ENCODE assay signal across 1 cellular context in the genomic region with DNA sequence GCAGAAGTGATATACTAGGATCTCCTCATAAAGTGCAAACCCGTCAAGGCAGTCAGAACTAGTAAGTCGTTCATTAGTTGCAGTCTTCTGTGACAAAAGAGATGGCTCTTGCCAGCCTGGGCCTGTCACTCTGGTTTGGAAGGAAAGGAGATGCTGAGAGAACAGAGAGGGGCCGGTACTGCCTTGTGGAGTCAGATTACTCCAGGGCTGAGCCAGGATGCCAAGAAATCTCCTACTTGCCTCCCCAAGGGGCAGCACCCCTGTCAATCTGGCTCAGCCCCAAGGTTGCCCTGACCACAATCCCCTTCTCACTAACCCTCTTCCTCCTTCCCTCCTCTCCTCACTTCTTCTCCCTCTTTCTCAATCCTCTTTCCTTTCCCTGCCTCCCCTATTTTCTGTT.
TF ChIP-seq lines count a peak whose summit lies in the region.

No MANE protein-coding gene starts in this region.

TF ChIP-seq in GM23338, 12 proteins besides CTCF, POLR2A, EP300 and RAD21 (continued from another document):
- TF ChIP-seq, protein P1, sequence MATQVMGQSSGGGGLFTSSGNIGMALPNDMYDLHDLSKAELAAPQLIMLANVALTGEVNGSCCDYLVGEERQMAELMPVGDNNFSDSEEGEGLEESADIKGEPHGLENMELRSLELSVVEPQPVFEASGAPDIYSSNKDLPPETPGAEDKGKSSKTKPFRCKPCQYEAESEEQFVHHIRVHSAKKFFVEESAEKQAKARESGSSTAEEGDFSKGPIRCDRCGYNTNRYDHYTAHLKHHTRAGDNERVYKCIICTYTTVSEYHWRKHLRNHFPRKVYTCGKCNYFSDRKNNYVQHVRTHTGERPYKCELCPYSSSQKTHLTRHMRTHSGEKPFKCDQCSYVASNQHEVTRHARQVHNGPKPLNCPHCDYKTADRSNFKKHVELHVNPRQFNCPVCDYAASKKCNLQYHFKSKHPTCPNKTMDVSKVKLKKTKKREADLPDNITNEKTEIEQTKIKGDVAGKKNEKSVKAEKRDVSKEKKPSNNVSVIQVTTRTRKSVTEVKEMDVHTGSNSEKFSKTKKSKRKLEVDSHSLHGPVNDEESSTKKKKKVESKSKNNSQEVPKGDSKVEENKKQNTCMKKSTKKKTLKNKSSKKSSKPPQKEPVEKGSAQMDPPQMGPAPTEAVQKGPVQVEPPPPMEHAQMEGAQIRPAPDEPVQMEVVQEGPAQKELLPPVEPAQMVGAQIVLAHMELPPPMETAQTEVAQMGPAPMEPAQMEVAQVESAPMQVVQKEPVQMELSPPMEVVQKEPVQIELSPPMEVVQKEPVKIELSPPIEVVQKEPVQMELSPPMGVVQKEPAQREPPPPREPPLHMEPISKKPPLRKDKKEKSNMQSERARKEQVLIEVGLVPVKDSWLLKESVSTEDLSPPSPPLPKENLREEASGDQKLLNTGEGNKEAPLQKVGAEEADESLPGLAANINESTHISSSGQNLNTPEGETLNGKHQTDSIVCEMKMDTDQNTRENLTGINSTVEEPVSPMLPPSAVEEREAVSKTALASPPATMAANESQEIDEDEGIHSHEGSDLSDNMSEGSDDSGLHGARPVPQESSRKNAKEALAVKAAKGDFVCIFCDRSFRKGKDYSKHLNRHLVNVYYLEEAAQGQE (IDR thresholded peaks at IDR 0.05; ENCODE audit: unreplicated experiment): no peak
- no peak for TF ChIP-seq ZNF114 (CRISPR knock-in tag; IDR thresholded peaks at IDR 0.05)
- no peak for TF ChIP-seq ETS1 (IDR thresholded peaks at IDR 0.05)
- TF ChIP-seq JUNB (IDR thresholded peaks at IDR 0.05; ENCODE audit: unreplicated experiment): no peak
- TF ChIP-seq CREB1 (CRISPR knock-in tag; IDR thresholded peaks at IDR 0.05; ENCODE audit: low read depth): no peak
- TF ChIP-seq EZH2phosphoT487 (IDR thresholded peaks at IDR 0.05; ENCODE audit: unreplicated experiment): no peak
- TF ChIP-seq NANOG (IDR thresholded peaks at IDR 0.05; ENCODE audit: borderline replicate concordance): no peak
- TF ChIP-seq POLR2AphosphoS5 (IDR thresholded peaks at IDR 0.05; ENCODE audit: low read depth): no peak
- no peak for TF ChIP-seq ZNF462 (CRISPR knock-in tag; IDR thresholded peaks at IDR 0.05)
